8 cellular contexts compared by ENCODE assay signal in the genomic region with DNA sequence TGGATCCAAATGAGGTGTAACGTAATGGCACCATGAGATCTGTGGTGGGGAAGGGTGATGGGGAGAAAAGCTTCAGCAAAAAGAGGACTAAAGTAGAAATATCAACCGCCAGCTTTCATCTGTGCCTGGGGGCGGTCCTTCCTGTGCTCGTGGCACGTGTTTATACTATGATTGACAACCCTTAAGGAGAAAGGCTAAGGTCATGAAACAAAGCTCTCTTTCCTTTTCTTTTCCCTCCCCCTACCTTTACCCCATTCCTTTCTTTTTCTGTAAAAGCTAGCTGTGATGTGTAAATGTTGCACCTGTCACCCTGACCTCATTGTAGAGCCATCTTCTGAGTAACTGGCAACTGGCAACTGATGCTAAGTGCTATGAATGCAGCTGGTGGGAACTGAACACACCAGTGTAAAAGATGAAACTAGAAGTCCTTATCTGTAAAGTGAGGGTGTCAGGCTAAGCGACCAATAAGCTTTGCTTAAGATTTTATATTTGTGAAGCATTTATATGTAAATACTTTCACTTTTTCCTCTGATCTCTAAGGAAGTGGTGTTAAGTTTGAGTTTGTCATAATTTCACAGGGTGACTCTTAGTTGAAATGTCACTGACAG.
DNase-seq lines count a peak whose midpoint lies in the region; ATAC-seq lines count a peak whose summit lies in the region.

No MANE protein-coding gene starts in this region.

- peak overlapping the region; percentile 93 to 100 (median 96) for H3K4me3 Mint-ChIP-seq in CD4-positive, alpha-beta memory T cell
- H3K4me3 Mint-ChIP-seq in memory B cell: peak overlapping the region; percentile 99

- DNase-seq in CD4-positive, alpha-beta memory T cell: peak in 4 of 5 donors; percentile 80 to 88 (median 84)
- DNase-seq in KBM-7 (peak; percentile 84), memory B cell (ENCODE audit: low spot score in 2 of 2) (peak in 1 of 2 donors; percentile 37), ureter (ENCODE audit: low spot score) (no peak), dedifferentiated amniotic fluid mesenchymal stem cell (ENCODE audit: extremely low spot score) (no peak), NCI-H146 (lab: John Stamatoyannopoulos, UW) (no peak)
- DNase-seq in activated CD8-positive, alpha-beta memory T cell treated with anti-CD3 and anti-CD28 coated beads, Interleukin-2, amount 50 U/mL, for 1 hour (ENCODE audit: extremely low read depth): peak; percentile 19

- peak overlapping the region; percentile 52 for H3K27ac ChIP-seq in CD4-positive, alpha-beta memory T cell (ENCODE audit: low read depth, low read length)

- no peaks in the 10 kb centered on the region for H3K27me3 ChIP-seq in CD4-positive, alpha-beta memory T cell (ENCODE audit: insufficient read depth, low read length)

- CTCF ChIA-PET in CD4-positive, alpha-beta memory T cell (lab: Charles Lee; ENCODE audit: partially characterized antibody): interaction anchor here (0.7 to 3.5 kb wide), 13 partner anchors 8 to 336 kb away, joined by 3 to 21 read pairs (median 5); no protein-coding TSS in a partner anchor

- peaks cover 29 to 51% (median 40%) of the 10 kb centered on the region in 4 donors for H3K4me1 Mint-ChIP-seq in CD4-positive, alpha-beta memory T cell
- peaks cover 30% of the 10 kb centered on the region for H3K4me1 Mint-ChIP-seq in memory B cell

- POLR2A ChIA-PET in CD4-positive, alpha-beta memory T cell (lab: Charles Lee; ENCODE audit: partially characterized antibody): interaction anchor here (0.7 to 2.8 kb wide), 13 partner anchors 9 to 326 kb away, joined by 3 to 16 read pairs (median 6); partner anchors contain the start of genes DNAI7, ETFRF1 and KRAS

- peaks cover 0 to 3% of the 10 kb centered on the region in 2 donors for H3K9me3 ChIP-seq in CD4-positive, alpha-beta memory T cell (ENCODE audit: control insufficient read depth in 1 of 2, low read length in 2 of 2)

- H3K9me3 Mint-ChIP-seq in CD4-positive, alpha-beta memory T cell: peaks cover 0 to 10% (median 5%) of the 10 kb centered on the region in 8 donors
- peaks cover 2% of the 10 kb centered on the region for H3K9me3 Mint-ChIP-seq in memory B cell

- H3K27ac Mint-ChIP-seq in CD4-positive, alpha-beta memory T cell: peak overlapping the region; percentile 97 to 99 (median 98)
- H3K27ac Mint-ChIP-seq in memory B cell: peak overlapping the region; percentile 99

- intact Hi-C loops in CD4-positive, alpha-beta memory T cell (cut with micrococcal nuclease): loop anchor here (1.0 to 5.0 kb wide), 8 partner anchors 17 to 336 kb away; partner anchors contain the start of genes DNAI7, ETFRF1 and KRAS

- H3K36me3 ChIP-seq in CD4-positive, alpha-beta memory T cell (ENCODE audit: insufficient read depth, low read length): no peaks in the 10 kb centered on the region

- ATAC-seq in GM21423 (IDR thresholded peaks at IDR 0.05; ENCODE audit: unreplicated experiment): peak; percentile 60
- peak; percentile 58 for ATAC-seq in memory B cell (ENCODE audit: low read depth)

- H3K4me3 ChIP-seq in CD4-positive, alpha-beta memory T cell (ENCODE audit: low read length in 2 of 2): peak overlapping the region; percentile 72 to 88

- peaks cover 3 to 12% of the 10 kb centered on the region in 2 donors for H3K36me3 Mint-ChIP-seq in CD4-positive, alpha-beta memory T cell
- peaks cover 4% of the 10 kb centered on the region for H3K36me3 Mint-ChIP-seq in memory B cell

- H3K4me1 ChIP-seq in CD4-positive, alpha-beta memory T cell (ENCODE audit: insufficient read depth, low read length): peaks cover 45% of the 10 kb centered on the region

- H3K27me3 Mint-ChIP-seq in CD4-positive, alpha-beta memory T cell: no peaks in the 10 kb centered on the region
- H3K27me3 Mint-ChIP-seq in memory B cell: no peaks in the 10 kb centered on the region

- in situ Hi-C loops in KBM-7 (cut with MboI; ENCODE audit: low pct_unique_long_range_greater_than_20kb, low sequenced_read_pairs): no loop called here

Comparison
In these comparisons a context has a peak if more than half of its experiments do, and no peak if none do; other contexts are left out.
1. DNase-seq: peak in CD4-positive, alpha-beta memory T cell (4 of 5), KBM-7 (single experiment) and activated CD8-positive, alpha-beta memory T cell treated with anti-CD3 and anti-CD28 coated beads, Interleukin-2, amount 50 U/mL, for 1 hour (single experiment); none in ureter (single experiment), dedifferentiated amniotic fluid mesenchymal stem cell (single experiment) and NCI-H146 (single experiment).